In the genomic region with DNA sequence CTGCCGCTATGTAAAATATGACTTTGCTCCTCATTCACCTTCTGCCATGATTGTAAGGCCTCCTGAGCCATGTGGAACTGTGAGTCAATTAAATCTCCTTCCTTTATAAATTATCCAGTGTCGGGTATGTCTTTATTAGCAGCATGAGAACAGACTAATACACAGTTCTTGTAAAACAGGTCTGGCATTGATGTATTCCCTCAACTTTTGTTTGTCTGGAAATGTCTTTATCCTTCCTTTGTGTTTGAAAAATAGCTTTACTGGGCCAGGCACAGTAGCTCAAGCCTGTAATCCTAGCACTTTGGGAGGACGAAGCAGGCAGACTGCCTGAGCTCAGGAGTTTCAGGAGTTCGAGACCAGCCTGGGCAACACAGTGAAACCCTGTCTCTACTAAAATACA, we compare ENCODE assay signal across 35 cellular contexts.
"Had no signal": no experiment of that assay in that cellular context is flagged by ENCODE, and none has a peak within 500 bp of the region (broad histone marks: within the 10 kb centered on the region; RNA-seq: fewer than 3 reads in every experiment).

No MANE protein-coding gene starts in this region.

- H3K36me3 ChIP-seq: MG63 had no signal

- H3K27me3 ChIP-seq: MG63 had no signal

- DNase-seq: Karpas-422, Kasumi-1, MG63, MM.1S, MV-4-11, NCI-H1048, NCI-H1092, NCI-H1092 treated with DMSO at 0.1 percent for 48 hours, NCI-H1105, NCI-H1105 treated with DMSO at 0.1 percent for 48 hours, NCI-H1417, NCI-H1417 treated with DMSO at 0.1 percent for 48 hours, NCI-H1436, NCI-H1436 treated with DMSO at 0.1 percent for 48 hours, NCI-H146, NCI-H1694, NCI-H1694 treated with DMSO at 0.1 percent for 48 hours, NCI-H187, NCI-H187 treated with DMSO at 0.1 percent for 48 hours, NCI-H1930, NCI-H2029, NCI-H2029 treated with DMSO at 0.1 percent for 48 hours, NCI-H2081, NCI-H2081 treated with DMSO at 0.1 percent for 48 hours, NCI-H2107, NCI-H2171, NCI-H2171 treated with DMSO at 0.1 percent for 48 hours, NCI-H2227 treated with DMSO at 0.1 percent for 48 hours, NCI-H226, NCI-H345, NCI-H446, NCI-H446 treated with DMSO at 0.1 percent for 48 hours, NCI-H510A, NCI-H510A treated with DMSO at 0.1 percent for 48 hours, NCI-H524 had no signal

- H3K4me3 ChIP-seq: MG63 had no signal
